In genomic region chr5:151079838-151080619, GRCh38 we compare ENCODE assay signal across 8 cellular contexts. TPM values are rescaled to one million over a fixed set of nuclear protein-coding genes. Genes with fewer than 3 reads are reported as not detected.
A peak's percentile ranks its signal among the peaks of the same experiment; 100 is the strongest.
DNase-seq lines count a peak whose midpoint lies in the region; ATAC-seq and TF ChIP-seq lines count a peak whose summit lies in the region.

No MANE protein-coding gene starts in this region.

- peaks cover 74% of the 10 kb centered on the region for H3K4me1 Mint-ChIP-seq in activated naive CD8-positive, alpha-beta T cell treated with anti-CD3 and anti-CD28 coated beads for 36 hours
- peaks cover 69 to 82% of the 10 kb centered on the region in 2 donors for H3K4me1 Mint-ChIP-seq in immature natural killer cell
- H3K4me1 Mint-ChIP-seq in stimulated activated effector memory CD8-positive, alpha-beta T cell treated with anti-CD3 and anti-CD28 coated beads, Interleukin-12 subunit alpha, Interleukin-12 subunit beta, amount 100 ng/mL, for 72 hours: peaks cover 78% of the 10 kb centered on the region

- no peak for TF ChIP-seq RAD21 in Ishikawa (IDR thresholded peaks at IDR 0.05; ENCODE audit: low read depth)

- H3K27ac Mint-ChIP-seq in activated naive CD8-positive, alpha-beta T cell treated with anti-CD3 and anti-CD28 coated beads for 36 hours: peak overlapping the region; percentile 91
- H3K27ac Mint-ChIP-seq in immature natural killer cell: peak overlapping the region; percentile 86 to 99 (median 96)
- peak overlapping the region; percentile 90 for H3K27ac Mint-ChIP-seq in stimulated activated effector memory CD8-positive, alpha-beta T cell treated with anti-CD3 and anti-CD28 coated beads, Interleukin-12 subunit alpha, Interleukin-12 subunit beta, amount 100 ng/mL, for 72 hours

- H3K9me3 Mint-ChIP-seq in activated naive CD8-positive, alpha-beta T cell treated with anti-CD3 and anti-CD28 coated beads for 36 hours: no peaks in the 10 kb centered on the region
- H3K9me3 Mint-ChIP-seq in immature natural killer cell: no peaks in the 10 kb centered on the region
- H3K9me3 Mint-ChIP-seq in stimulated activated effector memory CD8-positive, alpha-beta T cell treated with anti-CD3 and anti-CD28 coated beads, Interleukin-12 subunit alpha, Interleukin-12 subunit beta, amount 100 ng/mL, for 72 hours: no peaks in the 10 kb centered on the region

- H3K36me3 Mint-ChIP-seq in activated naive CD8-positive, alpha-beta T cell treated with anti-CD3 and anti-CD28 coated beads for 36 hours: peaks cover 54% of the 10 kb centered on the region
- peaks cover 0 to 16% (median 7%) of the 10 kb centered on the region in 3 donors for H3K36me3 Mint-ChIP-seq in immature natural killer cell
- peaks cover 95% of the 10 kb centered on the region for H3K36me3 Mint-ChIP-seq in stimulated activated effector memory CD8-positive, alpha-beta T cell treated with anti-CD3 and anti-CD28 coated beads, Interleukin-12 subunit alpha, Interleukin-12 subunit beta, amount 100 ng/mL, for 72 hours

- H3K4me3 Mint-ChIP-seq in activated naive CD8-positive, alpha-beta T cell treated with anti-CD3 and anti-CD28 coated beads for 36 hours: peak overlapping the region; percentile 85
- H3K4me3 Mint-ChIP-seq in immature natural killer cell: peak overlapping the region; percentile 88 to 98 (median 92)
- H3K4me3 Mint-ChIP-seq in stimulated activated effector memory CD8-positive, alpha-beta T cell treated with anti-CD3 and anti-CD28 coated beads, Interleukin-12 subunit alpha, Interleukin-12 subunit beta, amount 100 ng/mL, for 72 hours: peak overlapping the region; percentile 77

- H3K27me3 Mint-ChIP-seq in activated naive CD8-positive, alpha-beta T cell treated with anti-CD3 and anti-CD28 coated beads for 36 hours: no peaks in the 10 kb centered on the region
- peaks cover 2 to 27% (median 6%) of the 10 kb centered on the region in 3 donors for H3K27me3 Mint-ChIP-seq in immature natural killer cell (ENCODE audit: low read depth in 3 of 3)

- no peak for ATAC-seq in stimulated activated effector memory CD8-positive, alpha-beta T cell treated with anti-CD3 and anti-CD28 coated beads, Interleukin-12 subunit alpha, Interleukin-12 subunit beta, amount 100 ng/mL, for 72 hours
- no peak for ATAC-seq in HG03439 (IDR thresholded peaks at IDR 0.05; ENCODE audit: unreplicated experiment)

- no peak for TF ChIP-seq EP300 in Ishikawa (IDR thresholded peaks at IDR 0.05; ENCODE audit: borderline replicate concordance)

- DNase-seq in Daoy (ENCODE audit: low read depth) (peak; percentile 93), immature natural killer cell (no peak), medulla oblongata (ENCODE audit: extremely low spot score) (no peak), GM19240 (ENCODE audit: insufficient read length, low spot score) (no peak)
- DNase-seq in activated naive CD8-positive, alpha-beta T cell treated with anti-CD3 and anti-CD28 coated beads for 36 hours: no peak
- peak in 1 of 2 donors; percentile 69 for DNase-seq in stimulated activated effector memory CD8-positive, alpha-beta T cell treated with anti-CD3 and anti-CD28 coated beads, Interleukin-12 subunit alpha, Interleukin-12 subunit beta, amount 100 ng/mL, for 72 hours (ENCODE audit: low spot score in 2 of 2)

TF ChIP-seq in Ishikawa, 13 proteins besides CTCF, POLR2A, EP300 and RAD21:
- peak; percentile 51 for TF ChIP-seq REST (IDR thresholded peaks at IDR 0.05; ENCODE audit: low read depth)
- TF ChIP-seq CREB1 (IDR thresholded peaks at IDR 0.05; ENCODE audit: low read depth): no peak

RNA-seq across cellular contexts. Expression of gene TNIP1, which starts 0.8 kb away (rescaled TPM):
- total RNA-seq in Daoy (2014; rRNA removed; shearing (Covaris generic)): 239 TPM in 2 replicates
- total RNA-seq in activated naive CD8-positive, alpha-beta T cell treated with anti-CD3 and anti-CD28 coated beads for 36 hours: 100 to 1,000 TPM; 185 to 189 TPM
- 10 to 100 TPM; 21.8 to 62.4 (median 40.2) TPM for polyA plus RNA-seq in immature natural killer cell

RNA-seq across cellular contexts. Expression of gene GPX3, which starts 59.6 kb away (rescaled TPM):
- 11.5 and 13.1 TPM in 2 replicates for total RNA-seq in Daoy (2014; rRNA removed; shearing (Covaris generic))
- total RNA-seq in activated naive CD8-positive, alpha-beta T cell treated with anti-CD3 and anti-CD28 coated beads for 36 hours: not detected
- under 1 TPM in 1 of 3 donors, not detected in 2; 0.96 TPM for polyA plus RNA-seq in immature natural killer cell

Comparison
In these comparisons a context has a peak if more than half of its experiments do, and no peak if none do; other contexts are left out.
1. RNA of gene GPX3, which starts 59.6 kb away (total RNA-seq): 11.5 to 13.1 TPM in Daoy; not detected in activated naive CD8-positive, alpha-beta T cell treated with anti-CD3 and anti-CD28 coated beads for 36 hours; every median in the first group is over 10 times any median in the second.
2. Peak in every context shown above with its lines, with median percentiles within 50 percentile points of each other: H3K27ac Mint-ChIP-seq and H3K4me3 Mint-ChIP-seq.